ENCODE assay signal across 8 cellular contexts in genomic region chr10:44857363-44858016, GRCh38.
DNase-seq lines count a peak whose midpoint lies in the region; ATAC-seq and TF ChIP-seq lines count a peak whose summit lies in the region.

No MANE protein-coding gene starts in this region.

- H3K27me3 ChIP-seq in BLaER1 (no peaks in the 10 kb centered on the region), RWPE2 (ENCODE audit: insufficient read depth, poor library complexity, severe bottlenecking) (no peaks in the 10 kb centered on the region)

- no peaks in the 10 kb centered on the region for H3K9me3 ChIP-seq in BLaER1
- no peaks in the 10 kb centered on the region for H3K9me3 ChIP-seq in RWPE2 (ENCODE audit: severe bottlenecking)

- no peaks in the 10 kb centered on the region for H4K20me1 ChIP-seq in BLaER1

- no peak overlapping the region for H3K27ac ChIP-seq in BLaER1
- H3K27ac ChIP-seq in RWPE2 (ENCODE audit: poor library complexity, severe bottlenecking) = no peak overlapping the region

- ATAC-seq in GM18907 (IDR thresholded peaks at IDR 0.05; ENCODE audit: unreplicated experiment) (peak; percentile 81), HG03439 (IDR thresholded peaks at IDR 0.05; ENCODE audit: unreplicated experiment) (peak; percentile 54), RWPE2 (ENCODE audit: low read depth) (peak; percentile 46; the same call in 2 of the 3 replicates)

- H3K4me1 ChIP-seq in BLaER1 (peaks cover 85% of the 10 kb centered on the region), RWPE2 (ENCODE audit: insufficient read depth, poor library complexity, severe bottlenecking) (no peaks in the 10 kb centered on the region)

- TF ChIP-seq CTCF in RWPE2 (IDR thresholded peaks at IDR 0.05; ENCODE audit: poor library complexity, severe bottlenecking) = peak; percentile 96

- DNase-seq in RWPE2 (ENCODE audit: low spot score) (no peak), head of caudate nucleus (peak in 41 of 42 donors; percentile 36 to 87 (median 66)), posterior cingulate gyrus (peak in 9 of 10 donors; percentile 46 to 93 (median 65)), cortex of kidney (lab: John Stamatoyannopoulos, UW) (no peak)
- DNase-seq in activated naive CD4-positive, alpha-beta T cell treated with Interleukin-2 at 50 U/mL for 16 hours = peak; percentile 61

- H3K36me3 ChIP-seq in BLaER1 (no peaks in the 10 kb centered on the region), RWPE2 (ENCODE audit: low read depth) (no peaks in the 10 kb centered on the region)

- intact Hi-C loops in head of caudate nucleus (cut with DNase I) = no loop called here
- intact Hi-C loops in posterior cingulate gyrus (cut with DNase I) = no loop called here

- no peak overlapping the region for H3K9ac ChIP-seq in BLaER1

- H3K4me2 ChIP-seq in BLaER1 = peak overlapping the region; percentile 60

- H3K4me3 ChIP-seq in BLaER1 = no peak overlapping the region
- no peak overlapping the region for H3K4me3 ChIP-seq in RWPE2 (ENCODE audit: severe bottlenecking)

Comparison
In these comparisons a context has a peak if more than half of its experiments do, and no peak if none do; other contexts are left out.
1. DNase-seq: peak in activated naive CD4-positive, alpha-beta T cell treated with Interleukin-2 at 50 U/mL for 16 hours (single experiment), head of caudate nucleus (41 of 42) and posterior cingulate gyrus (9 of 10); none in RWPE2 (single experiment) and cortex of kidney (single experiment).
2. Peak in every context shown above with its lines, with median percentiles within 50 percentile points of each other: ATAC-seq.